Comparison of ENCODE assay signal across 7 cellular contexts in the genomic region with DNA sequence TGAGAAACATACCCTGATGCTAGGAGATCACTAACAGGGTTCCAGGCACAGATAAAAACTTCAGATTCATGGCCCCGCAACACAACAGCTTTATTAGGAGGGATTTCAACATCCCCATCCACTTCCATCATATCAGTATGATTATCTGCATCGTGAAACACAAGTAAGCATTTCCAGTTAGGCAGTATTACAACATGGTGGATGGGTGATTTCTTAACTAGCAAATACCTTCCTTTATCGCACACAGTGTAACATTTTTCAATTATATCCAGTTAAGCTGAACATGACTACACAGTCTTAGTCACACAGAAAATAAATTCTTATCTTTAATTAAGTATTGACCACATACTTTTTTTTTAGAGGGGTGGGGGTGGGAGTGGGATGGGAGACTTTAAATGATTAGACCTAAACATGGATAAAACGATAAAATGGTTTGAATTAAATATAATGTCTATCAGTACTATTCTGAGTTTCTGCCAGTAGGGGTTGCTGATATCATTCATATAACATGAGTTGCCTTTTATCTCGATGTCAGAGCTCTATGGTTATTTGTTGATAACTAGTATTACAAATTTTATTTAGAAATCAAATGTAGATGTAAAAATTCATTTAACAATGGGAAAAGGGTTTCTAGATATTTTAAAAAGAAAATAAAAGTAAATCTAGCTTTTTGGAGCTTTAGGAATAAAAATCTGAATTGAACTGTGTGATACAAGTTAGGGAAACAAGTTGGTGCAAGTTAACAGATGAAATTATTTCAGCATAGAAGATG.
DNase-seq lines count a peak whose midpoint lies in the region; ATAC-seq, FAIRE-seq and TF ChIP-seq lines count a peak whose summit lies in the region.

No MANE protein-coding gene starts in this region.

- DNase-seq in GM06990 (ENCODE audit: extremely low read depth, insufficient read length) = peak; percentile 17
- DNase-seq in NCI-H446 treated with DMSO at 0.1 percent for 48 hours (lab: John Stamatoyannopoulos, UW) = peak; percentile 56
- DNase-seq in brain pericyte (ENCODE audit: low read depth, low spot score) = peak; percentile 8
- no peak for DNase-seq in left colon
- peak; percentile 12 for DNase-seq in urothelium cell line (ENCODE audit: low spot score)

- peaks cover 6% of the 10 kb centered on the region for H3K36me3 ChIP-seq in GM06990 (ENCODE audit: control insufficient read depth, insufficient read depth, low read length)

- no peak overlapping the region for H3K4me3 ChIP-seq in GM06990 (replicated peaks; ENCODE audit: low read depth, low read length)

- intact Hi-C loops in left colon (cut with DNase I, micrococcal nuclease) = loop anchor here in 1 of 2 donors (10.0 kb wide), 1 partner anchor 144 kb away; a partner anchor contains a TSS

- peak; percentile 37 for TF ChIP-seq CTCF in GM06990 (IDR thresholded peaks at IDR 0.05; ENCODE audit: insufficient read depth, low read length, poor library complexity, severe bottlenecking)

- ATAC-seq in HG02884 (IDR thresholded peaks at IDR 0.05; ENCODE audit: unreplicated experiment) (peak; percentile 65), left colon (peak; percentile 81), HG02623 (IDR thresholded peaks at IDR 0.05; ENCODE audit: unreplicated experiment) (no peak)

- no peaks in the 10 kb centered on the region for H3K27me3 ChIP-seq in GM06990 (replicated peaks; ENCODE audit: control insufficient read depth, insufficient read depth, low read length)

- no peak for FAIRE-seq in urothelium cell line (lab: Jason Lieb, UNC)

Comparison
In these comparisons a context has a peak if more than half of its experiments do, and no peak if none do; other contexts are left out.
1. DNase-seq: peak in GM06990 (single experiment), NCI-H446 treated with DMSO at 0.1 percent for 48 hours (single experiment), brain pericyte (single experiment) and urothelium cell line (single experiment); none in left colon (0 of 2).